9 cellular contexts compared by ENCODE assay signal in genomic region chrX:140709421-140709846, GRCh38. TPM values are rescaled to one million over a fixed set of nuclear protein-coding genes. Genes with fewer than 3 reads are reported as not detected.
DNase-seq lines count a peak whose midpoint lies in the region; ATAC-seq and TF ChIP-seq lines count a peak whose summit lies in the region.
"Had no signal": no experiment of that assay in that cellular context is flagged by ENCODE, and none has a peak within 500 bp of the region (broad histone marks: within the 10 kb centered on the region; RNA-seq: fewer than 3 reads in every experiment).

Gene LINC00632, plus strand, starts transcription at chrX:140709759.

- TF ChIP-seq POLR2A in vagina (IDR thresholded peaks at IDR 0.05) = no peak
- TF ChIP-seq POLR2A in GM18505 (IDR thresholded peaks at IDR 0.05; ENCODE audit: borderline replicate concordance, extremely low read depth, insufficient read depth, insufficient read length) = no peak

- H3F3A ChIP-seq in neural cell (ENCODE audit: insufficient read depth, low read length, poor library complexity, severe bottlenecking) = no peaks in the 10 kb centered on the region

- peak within 1 kb of the TSS; percentile 72 for H3K9ac ChIP-seq in neural cell (ENCODE audit: low read length)

- no peaks in the 10 kb centered on the region for H3K27me3 ChIP-seq in neural cell (ENCODE audit: insufficient read depth, low read depth, low read length)
- H3K27me3 ChIP-seq in vagina = no peaks in the 10 kb centered on the region

- H3K27ac ChIP-seq in neural cell (ENCODE audit: low read length) = peak within 1 kb of the TSS; percentile 94
- no peak within 1 kb of the TSS for H3K27ac ChIP-seq in vagina
- H3K27ac ChIP-seq: 22Rv1 had no signal

- H3K9me3 ChIP-seq in neural cell (ENCODE audit: low read length) (no peaks in the 10 kb centered on the region), vagina (no peaks in the 10 kb centered on the region)

- DNase-seq in NCI-H1105 treated with DMSO at 0.1 percent for 48 hours (lab: John Stamatoyannopoulos, UW) = peak; percentile 30
- no peak for DNase-seq in NCI-H1105 (lab: John Stamatoyannopoulos, UW)
- no peak for DNase-seq in Right ventricle myocardium inferior (ENCODE audit: missing footprints)
- no peak for DNase-seq in vagina (ENCODE audit: extremely low spot score in 2 of 2)
- DNase-seq in COLO668 (lab: John Stamatoyannopoulos, UW; ENCODE audit: unreplicated experiment) = no peak
- DNase-seq in CD1c-positive myeloid dendritic cell (ENCODE audit: extremely low spot score) = no peak

- TF ChIP-seq CTCF in neural cell (IDR thresholded peaks at IDR 0.05; ENCODE audit: poor library complexity, severe bottlenecking) (no peak), vagina (IDR thresholded peaks at IDR 0.05) (no peak)

- intact Hi-C loops in Right ventricle myocardium inferior (cut with DNase I) (no loop called here), vagina (cut with DNase I) (no loop called here)

- H3K79me2 ChIP-seq in neural cell (replicated peaks; ENCODE audit: insufficient read depth, low read length) = peaks cover 32% of the 10 kb centered on the region

- peak within 1 kb of the TSS; percentile 30 for H3K4me2 ChIP-seq in neural cell (ENCODE audit: low read length)

- TF ChIP-seq EP300 in neural cell (conservative IDR thresholded peaks at IDR 0.05; ENCODE audit: poor library complexity, severe bottlenecking) = no peak

- no peak for TF ChIP-seq RAD21 in neural cell (conservative IDR thresholded peaks at IDR 0.05)

- H3K9me2 ChIP-seq in neural cell (ENCODE audit: insufficient read depth, low read length) = no peaks in the 10 kb centered on the region

- H3K36me3 ChIP-seq in neural cell (ENCODE audit: insufficient read depth, low read length) = no peaks in the 10 kb centered on the region
- H3K36me3 ChIP-seq in vagina = no peaks in the 10 kb centered on the region

- H2AFZ ChIP-seq in neural cell (ENCODE audit: low read depth, low read length) = no peak within 1 kb of the TSS

- H3K4me3 ChIP-seq in neural cell (ENCODE audit: low read length) = peak within 1 kb of the TSS; percentile 72
- no peak within 1 kb of the TSS for H3K4me3 ChIP-seq in vagina

- H3K4me1 ChIP-seq in vagina = no peaks in the 10 kb centered on the region

- ATAC-seq in Right ventricle myocardium inferior (no peak), GM18505 (IDR thresholded peaks at IDR 0.05; ENCODE audit: unreplicated experiment) (no peak)

- no peaks in the 10 kb centered on the region for H4K20me1 ChIP-seq in neural cell (ENCODE audit: insufficient read depth)

TF ChIP-seq in neural cell, 6 proteins besides CTCF, POLR2A, EP300 and RAD21:
- peak; percentile 76 for TF ChIP-seq TAF1 (IDR thresholded peaks at IDR 0.05; ENCODE audit: low read depth)
- no peak for TF ChIP-seq EZH2 (IDR thresholded peaks at IDR 0.05; ENCODE audit: borderline replicate concordance, insufficient read depth, low read length, poor library complexity, severe bottlenecking)
- no peak for TF ChIP-seq MXI1 (conservative IDR thresholded peaks at IDR 0.05; ENCODE audit: poor library complexity, severe bottlenecking)
- peak; percentile 91 for TF ChIP-seq POLR2AphosphoS5 (IDR thresholded peaks at IDR 0.05)
- TF ChIP-seq SMC3 (conservative IDR thresholded peaks at IDR 0.05; ENCODE audit: poor library complexity) = no peak
- TF ChIP-seq REST (IDR thresholded peaks at IDR 0.05; ENCODE audit: borderline replicate concordance) = peak; percentile 72

RNA-seq across cellular contexts. Expression of gene LINC00632, which starts in this region (rescaled TPM):
- 187 TPM for total RNA-seq in Right ventricle myocardium inferior
- polyA plus RNA-seq in neural cell = 5.9 and 13.8 TPM in 2 replicates
- 85.7 and 105 TPM in 2 replicates for polyA minus RNA-seq in neural cell
- total RNA-seq in vagina = 140 TPM
